In the genomic region with DNA sequence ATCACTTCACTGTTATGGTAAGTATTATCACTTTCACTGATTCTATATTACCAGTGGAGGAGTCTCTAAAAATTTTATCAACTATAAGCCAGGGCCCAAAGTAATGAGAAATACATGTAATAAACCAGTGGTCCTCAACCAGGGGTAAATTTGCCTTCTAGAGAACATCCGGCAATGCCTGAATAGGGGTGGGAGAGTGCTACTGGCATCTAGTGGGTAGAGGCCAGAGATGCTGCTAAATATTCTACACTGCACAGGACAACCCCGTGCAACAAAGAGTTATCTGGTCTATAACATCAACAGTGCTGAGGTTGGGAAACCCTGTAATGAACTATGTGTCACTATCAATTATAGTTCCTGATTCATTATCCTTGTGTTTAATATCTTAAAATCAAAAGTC, we compare ENCODE assay signal across 12 cellular contexts. TPM values are rescaled to one million over a fixed set of nuclear protein-coding genes. Genes with fewer than 3 reads are reported as not detected.
DNase-seq lines count a peak whose midpoint lies in the region; ATAC-seq and TF ChIP-seq lines count a peak whose summit lies in the region.
"Had no signal": no experiment of that assay in that cellular context is flagged by ENCODE, and none has a peak within 500 bp of the region (broad histone marks: within the 10 kb centered on the region; RNA-seq: fewer than 3 reads in every experiment).

No MANE protein-coding gene starts in this region.

- H3K36me3 ChIP-seq in left ventricle myocardium inferior, result no peaks in the 10 kb centered on the region

- H3K4me3 ChIP-seq in HFF-Myc (replicated peaks; ENCODE audit: low read depth, low read length), result no peak overlapping the region
- no peak overlapping the region for H3K4me3 ChIP-seq in left ventricle myocardium inferior

- H3K36me3 Mint-ChIP-seq in activated T-helper 1 cell treated with anti-CD3 and anti-CD28 coated beads, Interleukin-12 subunit alpha, Interleukin-12 subunit beta, Interleukin-2, Interleukin-4 antibody, amounts not matched to agents 30 ng/mL and 10 ng/mL and 1 ng/mL, durations not matched to agents 14 hours and 24 hours and 36 hours (ENCODE audit: low read depth), result peaks cover 26% of the 10 kb centered on the region
- peaks cover 6% of the 10 kb centered on the region for H3K36me3 Mint-ChIP-seq in natural killer cell treated with Interleukin-12 subunit alpha and Interleukin-12 subunit beta and Interleukin-15 and Interleukin-18, amount 100 ng/mL, for 72 hours

- peaks cover 66% of the 10 kb centered on the region for H3K4me1 Mint-ChIP-seq in activated T-helper 1 cell treated with anti-CD3 and anti-CD28 coated beads, Interleukin-12 subunit alpha, Interleukin-12 subunit beta, Interleukin-2, Interleukin-4 antibody, amounts not matched to agents 30 ng/mL and 10 ng/mL and 1 ng/mL, durations not matched to agents 14 hours and 24 hours and 36 hours (ENCODE audit: low read depth)
- peaks cover 60 to 68% of the 10 kb centered on the region in 2 donors for H3K4me1 Mint-ChIP-seq in natural killer cell treated with Interleukin-12 subunit alpha and Interleukin-12 subunit beta and Interleukin-15 and Interleukin-18, amount 100 ng/mL, for 72 hours (ENCODE audit: low read depth in 2 of 2)

- no peaks in the 10 kb centered on the region for H3K9me3 ChIP-seq in left ventricle myocardium inferior (replicated peaks)

- no peak for ATAC-seq in natural killer cell treated with Interleukin-12 subunit alpha and Interleukin-12 subunit beta and Interleukin-15 and Interleukin-18, amount 100 ng/mL, for 72 hours

- DNase-seq in NCI-H1694 treated with DMSO at 0.1 percent for 48 hours (lab: John Stamatoyannopoulos, UW) (peak; percentile 17), NCI-H1694 (lab: John Stamatoyannopoulos, UW) (no peak), HFF-Myc (ENCODE audit: extremely low read depth, low read depth) (no peak), left ventricle myocardium inferior (no peak), NCI-H345 treated with DMSO at 0.1 percent for 48 hours (lab: John Stamatoyannopoulos, UW; ENCODE audit: unreplicated experiment) (no peak), NCI-H1105 treated with DMSO at 0.1 percent for 48 hours (lab: John Stamatoyannopoulos, UW) (no peak)
- no peak for DNase-seq in activated T-helper 1 cell treated with anti-CD3 and anti-CD28 coated beads, Interleukin-12 subunit alpha, Interleukin-12 subunit beta, Interleukin-2, Interleukin-4 antibody, amounts not matched to agents 30 ng/mL and 10 ng/mL and 1 ng/mL, durations not matched to agents 14 hours and 24 hours and 36 hours (ENCODE audit: low spot score)
- no peak for DNase-seq in natural killer cell treated with Interleukin-12 subunit alpha and Interleukin-12 subunit beta and Interleukin-15 and Interleukin-18, amount 100 ng/mL, for 72 hours (ENCODE audit: low spot score)
- DNase-seq: amniotic stem cell; NCI-H1092; stimulated activated CD4-positive, alpha-beta T cell treated with anti-CD3 and anti-CD28 coated beads, Interleukin-2, amount 100 ng/mL, for 48 hours; SW 1271 had no signal

- peak overlapping the region; percentile 84 for H3K4me3 Mint-ChIP-seq in activated T-helper 1 cell treated with anti-CD3 and anti-CD28 coated beads, Interleukin-12 subunit alpha, Interleukin-12 subunit beta, Interleukin-2, Interleukin-4 antibody, amounts not matched to agents 30 ng/mL and 10 ng/mL and 1 ng/mL, durations not matched to agents 14 hours and 24 hours and 36 hours
- peak overlapping the region; percentile 73 for H3K4me3 Mint-ChIP-seq in natural killer cell treated with Interleukin-12 subunit alpha and Interleukin-12 subunit beta and Interleukin-15 and Interleukin-18, amount 100 ng/mL, for 72 hours

- intact Hi-C loops in activated T-helper 1 cell treated with anti-CD3 and anti-CD28 coated beads, Interleukin-12 subunit alpha, Interleukin-12 subunit beta, Interleukin-2, Interleukin-4 antibody, amounts not matched to agents 30 ng/mL and 10 ng/mL and 1 ng/mL, durations not matched to agents 14 hours and 24 hours and 36 hours (cut with micrococcal nuclease), result loop anchor here (5.0 to 10.0 kb wide), 4 partner anchors 277 to 970 kb away; a partner anchor contains a TSS
- intact Hi-C loops in left ventricle myocardium inferior (cut with micrococcal nuclease), result no loop called here

- H3K27ac ChIP-seq in left ventricle myocardium inferior (replicated peaks), result no peak overlapping the region

- H3K27me3 ChIP-seq in left ventricle myocardium inferior (ENCODE audit: low read depth), result no peaks in the 10 kb centered on the region

- peak overlapping the region; percentile 29 for H3K27ac Mint-ChIP-seq in activated T-helper 1 cell treated with anti-CD3 and anti-CD28 coated beads, Interleukin-12 subunit alpha, Interleukin-12 subunit beta, Interleukin-2, Interleukin-4 antibody, amounts not matched to agents 30 ng/mL and 10 ng/mL and 1 ng/mL, durations not matched to agents 14 hours and 24 hours and 36 hours
- H3K27ac Mint-ChIP-seq in natural killer cell treated with Interleukin-12 subunit alpha and Interleukin-12 subunit beta and Interleukin-15 and Interleukin-18, amount 100 ng/mL, for 72 hours, result peak overlapping the region; percentile 75 to 93

- TF ChIP-seq CTCF in HFF-Myc (IDR thresholded peaks at IDR 0.05; ENCODE audit: low read depth, low read length, missing control alignments) (peak; percentile 7), left ventricle myocardium inferior (IDR thresholded peaks at IDR 0.05; ENCODE audit: borderline replicate concordance) (no peak)

- H3K9me3 Mint-ChIP-seq in activated T-helper 1 cell treated with anti-CD3 and anti-CD28 coated beads, Interleukin-12 subunit alpha, Interleukin-12 subunit beta, Interleukin-2, Interleukin-4 antibody, amounts not matched to agents 30 ng/mL and 10 ng/mL and 1 ng/mL, durations not matched to agents 14 hours and 24 hours and 36 hours, result no peaks in the 10 kb centered on the region
- H3K9me3 Mint-ChIP-seq in natural killer cell treated with Interleukin-12 subunit alpha and Interleukin-12 subunit beta and Interleukin-15 and Interleukin-18, amount 100 ng/mL, for 72 hours, result peaks cover 4% of the 10 kb centered on the region

- peaks cover 2% of the 10 kb centered on the region for H3K27me3 Mint-ChIP-seq in activated T-helper 1 cell treated with anti-CD3 and anti-CD28 coated beads, Interleukin-12 subunit alpha, Interleukin-12 subunit beta, Interleukin-2, Interleukin-4 antibody, amounts not matched to agents 30 ng/mL and 10 ng/mL and 1 ng/mL, durations not matched to agents 14 hours and 24 hours and 36 hours (ENCODE audit: insufficient read depth)
- H3K27me3 Mint-ChIP-seq in natural killer cell treated with Interleukin-12 subunit alpha and Interleukin-12 subunit beta and Interleukin-15 and Interleukin-18, amount 100 ng/mL, for 72 hours, result no peaks in the 10 kb centered on the region

- H3K4me1 ChIP-seq in left ventricle myocardium inferior, result peaks cover 54% of the 10 kb centered on the region

RNA-seq across cellular contexts. Expression of a gene that starts 2.2 kb away (rescaled TPM):
- 16.0 and 16.5 TPM in 2 replicates for total RNA-seq in activated T-helper 1 cell treated with anti-CD3 and anti-CD28 coated beads, Interleukin-12 subunit alpha, Interleukin-12 subunit beta, Interleukin-2, Interleukin-4 antibody, amounts not matched to agents 30 ng/mL and 10 ng/mL and 1 ng/mL, durations not matched to agents 14 hours and 24 hours and 36 hours
- 10 to 100 TPM; 13.4 to 27.3 TPM for total RNA-seq in natural killer cell treated with Interleukin-12 subunit alpha and Interleukin-12 subunit beta and Interleukin-15 and Interleukin-18, amount 100 ng/mL, for 72 hours
- 4.2 TPM for total RNA-seq in left ventricle myocardium inferior

RNA-seq across cellular contexts. Expression of a gene that starts 16.2 kb away (rescaled TPM):
- 4.1 and 4.5 TPM in 2 replicates for total RNA-seq in activated T-helper 1 cell treated with anti-CD3 and anti-CD28 coated beads, Interleukin-12 subunit alpha, Interleukin-12 subunit beta, Interleukin-2, Interleukin-4 antibody, amounts not matched to agents 30 ng/mL and 10 ng/mL and 1 ng/mL, durations not matched to agents 14 hours and 24 hours and 36 hours
- total RNA-seq in natural killer cell treated with Interleukin-12 subunit alpha and Interleukin-12 subunit beta and Interleukin-15 and Interleukin-18, amount 100 ng/mL, for 72 hours, result 1 to 10 TPM; 2.6 to 7.2 TPM
- total RNA-seq in left ventricle myocardium inferior, result 5.1 TPM

RNA-seq across cellular contexts. Expression of a gene that starts 53.9 kb away (rescaled TPM):
- not detected in 2 replicates for total RNA-seq in activated T-helper 1 cell treated with anti-CD3 and anti-CD28 coated beads, Interleukin-12 subunit alpha, Interleukin-12 subunit beta, Interleukin-2, Interleukin-4 antibody, amounts not matched to agents 30 ng/mL and 10 ng/mL and 1 ng/mL, durations not matched to agents 14 hours and 24 hours and 36 hours
- total RNA-seq in natural killer cell treated with Interleukin-12 subunit alpha and Interleukin-12 subunit beta and Interleukin-15 and Interleukin-18, amount 100 ng/mL, for 72 hours, result not detected
- total RNA-seq in left ventricle myocardium inferior, result not detected
